In genomic region chr16:88637797-88638196, GRCh38 we compare ENCODE assay signal across 23 cellular contexts. TPM values are rescaled to one million over a fixed set of nuclear protein-coding genes. Genes with fewer than 3 reads are reported as not detected.
A peak's percentile ranks its signal among the peaks of the same experiment; 100 is the strongest.
DNase-seq lines count a peak whose midpoint lies in the region; ATAC-seq, FAIRE-seq and TF ChIP-seq lines count a peak whose summit lies in the region.
"Had no signal": no experiment of that assay in that cellular context is flagged by ENCODE, and none has a peak within 500 bp of the region (broad histone marks: within the 10 kb centered on the region; RNA-seq: fewer than 3 reads in every experiment).

No MANE protein-coding gene starts in this region.

- DNase-seq in activated T-cell treated with anti-CD3 and anti-CD28 coated beads, Interleukin-2, amount 50 U/mL, for 24 hours = no peak
- DNase-seq in activated T-cell treated with anti-CD3 and anti-CD28 coated beads for 4 hours (no peak), Calu3 (no peak), activated B cell treated with CpG ODN at 0.5 μM for 24 hours (no peak), small intestine (no peak), psoas muscle (no peak)
- DNase-seq in natural killer cell treated with Interleukin-12 subunit alpha and Interleukin-12 subunit beta and Interleukin-15 and Interleukin-18, amount 100 ng/mL, for 72 hours (ENCODE audit: low spot score) = no peak
- DNase-seq: BE2C, dorsolateral prefrontal cortex, HFFc6, kidney glomerular epithelial cell, MG63, NCI-H1436 treated with DMSO at 0.1 percent for 48 hours, nucleus accumbens had no signal

- CTCF ChIA-PET in Calu3 (lab: Charles Lee) (no interaction called here), activated B cell treated with CpG ODN at 0.5 μM for 24 hours (lab: Charles Lee) (interaction anchor here (1.0 kb wide), 1 partner anchor 100 kb away, joined by 3 read pairs; no protein-coding TSS in a partner anchor)

- 67 to 75% (median 73%) methylated on average over 10 of the region's 10 CpGs for WGBS in small intestine, 3 donors
- 73 to 78% (median 74%) methylated on average over 10 of the region's 10 CpGs for WGBS in psoas muscle, 3 donors

- H3K4me3 ChIP-seq in small intestine (ENCODE audit: low read depth in 1 of 2, low read length in 2 of 2) (no peak overlapping the region), psoas muscle (no peak overlapping the region)
- H3K4me3 ChIP-seq: A549, dorsolateral prefrontal cortex, MG63, skin epidermis, thoracic aorta, vagina had no signal

- no peaks in the 10 kb centered on the region for H3K9me3 ChIP-seq in small intestine (ENCODE audit: control insufficient read depth, low read depth)
- H3K9me3 ChIP-seq in psoas muscle = no peaks in the 10 kb centered on the region
- H3K9me3 ChIP-seq: A549, BE2C, MG63, thoracic aorta, vagina had no signal

- no peak overlapping the region for H3K4me3 Mint-ChIP-seq in activated T-cell treated with anti-CD3 and anti-CD28 coated beads, Interleukin-2, amount 50 U/mL, for 24 hours
- H3K4me3 Mint-ChIP-seq in Calu3 (ENCODE audit: low read depth, unreplicated experiment) (peak overlapping the region; percentile 19), activated B cell treated with CpG ODN at 0.5 μM for 24 hours (peak overlapping the region; percentile 28)
- H3K4me3 Mint-ChIP-seq in natural killer cell treated with Interleukin-12 subunit alpha and Interleukin-12 subunit beta and Interleukin-15 and Interleukin-18, amount 100 ng/mL, for 72 hours = peak overlapping the region; percentile 55
- H3K4me3 Mint-ChIP-seq: activated naive CD8-positive, alpha-beta T cell treated with anti-CD3 and anti-CD28 coated beads for 36 hours; HFFc6 had no signal

- no peak for FAIRE-seq in small intestine (lab: Jason Lieb, UNC)
- FAIRE-seq: A549 had no signal

- no peak for TF ChIP-seq CTCF in Calu3 (IDR thresholded peaks at IDR 0.05; ENCODE audit: unreplicated experiment)
- TF ChIP-seq CTCF in activated B cell treated with CpG ODN at 0.5 μM for 24 hours (IDR thresholded peaks at IDR 0.05) = no peak
- no peak for TF ChIP-seq CTCF in psoas muscle (IDR thresholded peaks at IDR 0.05)

- peaks cover 34% of the 10 kb centered on the region for H3K27me3 Mint-ChIP-seq in activated T-cell treated with anti-CD3 and anti-CD28 coated beads, Interleukin-2, amount 50 U/mL, for 24 hours
- H3K27me3 Mint-ChIP-seq in Calu3 (ENCODE audit: unreplicated experiment) (peaks cover 42% of the 10 kb centered on the region), activated B cell treated with CpG ODN at 0.5 μM for 24 hours (no peaks in the 10 kb centered on the region)
- H3K27me3 Mint-ChIP-seq in natural killer cell treated with Interleukin-12 subunit alpha and Interleukin-12 subunit beta and Interleukin-15 and Interleukin-18, amount 100 ng/mL, for 72 hours = peaks cover 0 to 6% of the 10 kb centered on the region in 2 donors

- H3K4me1 ChIP-seq in small intestine (ENCODE audit: control insufficient read depth in 2 of 2, insufficient read depth in 1 of 2, low read depth in 1 of 2, low read length in 1 of 2) = peaks cover 0 to 4% of the 10 kb centered on the region in 2 donors
- H3K4me1 ChIP-seq in psoas muscle = no peaks in the 10 kb centered on the region
- H3K4me1 ChIP-seq: A549, BE2C had no signal

- POLR2A ChIA-PET in activated B cell treated with CpG ODN at 0.5 μM for 24 hours (lab: Charles Lee) = interaction anchor here (1.4 to 5.7 kb wide), 3 partner anchors 12 to 64 kb away, joined by 5 to 102 read pairs (median 7); partner anchors contain the start of gene CYBA

- peak overlapping the region; percentile 8 for H3K27ac Mint-ChIP-seq in activated T-cell treated with anti-CD3 and anti-CD28 coated beads, Interleukin-2, amount 50 U/mL, for 24 hours
- H3K27ac Mint-ChIP-seq in Calu3 (ENCODE audit: unreplicated experiment) = no peak overlapping the region
- peak overlapping the region; percentile 18 for H3K27ac Mint-ChIP-seq in activated B cell treated with CpG ODN at 0.5 μM for 24 hours
- peak overlapping the region; percentile 73 to 78 for H3K27ac Mint-ChIP-seq in natural killer cell treated with Interleukin-12 subunit alpha and Interleukin-12 subunit beta and Interleukin-15 and Interleukin-18, amount 100 ng/mL, for 72 hours
- H3K27ac Mint-ChIP-seq: activated naive CD8-positive, alpha-beta T cell treated with anti-CD3 and anti-CD28 coated beads for 36 hours; HFFc6 had no signal

- H3K9me3 Mint-ChIP-seq in activated T-cell treated with anti-CD3 and anti-CD28 coated beads, Interleukin-2, amount 50 U/mL, for 24 hours = no peaks in the 10 kb centered on the region
- H3K9me3 Mint-ChIP-seq in Calu3 (ENCODE audit: low read depth, unreplicated experiment) = no peaks in the 10 kb centered on the region
- H3K9me3 Mint-ChIP-seq in activated B cell treated with CpG ODN at 0.5 μM for 24 hours = no peaks in the 10 kb centered on the region
- H3K9me3 Mint-ChIP-seq in natural killer cell treated with Interleukin-12 subunit alpha and Interleukin-12 subunit beta and Interleukin-15 and Interleukin-18, amount 100 ng/mL, for 72 hours = no peaks in the 10 kb centered on the region
- H3K9me3 Mint-ChIP-seq: HFFc6 had no signal

- no TSS peak for BruUV-seq in Calu3 (replicated peaks; lab: Mats Ljungman, UMichigan)

- peaks cover 53% of the 10 kb centered on the region for H3K4me1 Mint-ChIP-seq in activated T-cell treated with anti-CD3 and anti-CD28 coated beads, Interleukin-2, amount 50 U/mL, for 24 hours (ENCODE audit: low read depth)
- H3K4me1 Mint-ChIP-seq in Calu3 (ENCODE audit: low read depth, unreplicated experiment) = peaks cover 21% of the 10 kb centered on the region
- H3K4me1 Mint-ChIP-seq in activated B cell treated with CpG ODN at 0.5 μM for 24 hours = peaks cover 78% of the 10 kb centered on the region
- H3K4me1 Mint-ChIP-seq in natural killer cell treated with Interleukin-12 subunit alpha and Interleukin-12 subunit beta and Interleukin-15 and Interleukin-18, amount 100 ng/mL, for 72 hours (ENCODE audit: low read depth in 2 of 2) = peaks cover 39 to 43% of the 10 kb centered on the region in 2 donors

- H3K36me3 ChIP-seq in small intestine (ENCODE audit: control insufficient read depth in 2 of 2, insufficient read depth in 2 of 2, low read length in 2 of 2) (no peaks in the 10 kb centered on the region), psoas muscle (ENCODE audit: insufficient read depth in 1 of 2, low read depth in 1 of 2) (peaks cover 0 to 7% of the 10 kb centered on the region in 2 donors)
- H3K36me3 ChIP-seq: MG63, thoracic aorta, vagina had no signal

- H3K27me3 ChIP-seq in small intestine (ENCODE audit: control insufficient read depth in 2 of 2, insufficient read depth in 2 of 2, low read length in 2 of 2) = peaks cover 0 to 13% of the 10 kb centered on the region in 2 donors
- peaks cover 0 to 34% (median 16%) of the 10 kb centered on the region in 3 donors for H3K27me3 ChIP-seq in psoas muscle (ENCODE audit: insufficient read depth in 3 of 3, low read length in 2 of 3)
- H3K27me3 ChIP-seq: MG63 had no signal

- ATAC-seq in activated B cell treated with CpG ODN at 0.5 μM for 24 hours (ENCODE audit: low read depth) = no peak
- no peak for ATAC-seq in natural killer cell treated with Interleukin-12 subunit alpha and Interleukin-12 subunit beta and Interleukin-15 and Interleukin-18, amount 100 ng/mL, for 72 hours
- no peak for ATAC-seq in GM21526 (IDR thresholded peaks at IDR 0.05; ENCODE audit: low FRiP score, unreplicated experiment)
- no peak for ATAC-seq in psoas muscle

- peaks cover 17% of the 10 kb centered on the region for H3K36me3 Mint-ChIP-seq in activated T-cell treated with anti-CD3 and anti-CD28 coated beads, Interleukin-2, amount 50 U/mL, for 24 hours (ENCODE audit: low read depth)
- H3K36me3 Mint-ChIP-seq in Calu3 (ENCODE audit: insufficient read depth, unreplicated experiment) (peaks cover 77% of the 10 kb centered on the region), activated B cell treated with CpG ODN at 0.5 μM for 24 hours (ENCODE audit: low read depth) (peaks cover 8% of the 10 kb centered on the region)
- H3K36me3 Mint-ChIP-seq in natural killer cell treated with Interleukin-12 subunit alpha and Interleukin-12 subunit beta and Interleukin-15 and Interleukin-18, amount 100 ng/mL, for 72 hours = no peaks in the 10 kb centered on the region

- H3K27ac ChIP-seq in small intestine (ENCODE audit: low read depth in 1 of 2, low read length in 1 of 2) (no peak overlapping the region), psoas muscle (no peak overlapping the region)
- H3K27ac ChIP-seq: A549, dorsolateral prefrontal cortex, skin epidermis, thoracic aorta, vagina had no signal

- intact Hi-C loops in Calu3 (cut with micrococcal nuclease; ENCODE audit: unreplicated experiment) = no loop called here
- intact Hi-C loops in activated B cell treated with CpG ODN at 0.5 μM for 24 hours (cut with micrococcal nuclease) = loop anchor here (10.0 kb wide), 3 partner anchors 147 to 1253 kb away; partner anchors contain the start of genes FBXO31, PIEZO1 and ZNF778
- intact Hi-C loops in psoas muscle (cut with DNase I) = no loop called here

RNA-seq across cellular contexts. Expression of gene IL17C, which starts 0.6 kb away (rescaled TPM):
- total RNA-seq in Calu3 (2022) = not detected in 2 replicates
- total RNA-seq in activated B cell treated with CpG ODN at 0.5 μM for 24 hours = 0.34 and 0.69 TPM in 2 replicates
- total RNA-seq in natural killer cell treated with Interleukin-12 subunit alpha and Interleukin-12 subunit beta and Interleukin-15 and Interleukin-18, amount 100 ng/mL, for 72 hours = 1 to 10 TPM in 1 of 2 donors, under 1 TPM in 1; 0.64 to 1.0 TPM
- under 1 TPM in 1 of 3 donors, not detected in 2; 0.19 TPM for polyA plus RNA-seq in small intestine
- total RNA-seq in psoas muscle = not detected
- not detected for polyA plus RNA-seq in psoas muscle
- total RNA-seq: activated naive CD8-positive, alpha-beta T cell treated with anti-CD3 and anti-CD28 coated beads for 36 hours; HFFc6; IMR-90; lung microvascular endothelial cell; NCI-H460; vagina had no signal
- polyA plus RNA-seq: A549 had no signal

RNA-seq across cellular contexts. Expression of gene CYBA, which starts 13.1 kb away (rescaled TPM):
- total RNA-seq in Calu3 (2022) (867 and 881 TPM in 2 replicates), activated B cell treated with CpG ODN at 0.5 μM for 24 hours (432 and 456 TPM in 2 replicates), psoas muscle (10 to 100 TPM; 17.1 to 20.2 (median 19.2) TPM)
- 100 to 1,000 TPM; 268 to 386 TPM for total RNA-seq in natural killer cell treated with Interleukin-12 subunit alpha and Interleukin-12 subunit beta and Interleukin-15 and Interleukin-18, amount 100 ng/mL, for 72 hours
- polyA plus RNA-seq in small intestine (100 to 1,000 TPM in 2 of 3 donors, 10 to 100 TPM in 1; 61.1 to 320 (median 140) TPM), psoas muscle (10 to 100 TPM in 2 of 3 donors, 1 to 10 TPM in 1; 9.1 to 28.0 (median 24.0) TPM)

RNA-seq across cellular contexts. Expression of gene MVD, which starts 25.1 kb away (rescaled TPM):
- total RNA-seq in Calu3 (2022) (139 and 152 TPM in 2 replicates), activated B cell treated with CpG ODN at 0.5 μM for 24 hours (115 and 140 TPM in 2 replicates), psoas muscle (10 to 100 TPM; 11.7 to 26.8 (median 16.1) TPM)
- 100 to 1,000 TPM in 1 of 2 donors, 10 to 100 TPM in 1; 77.2 to 124 TPM for total RNA-seq in natural killer cell treated with Interleukin-12 subunit alpha and Interleukin-12 subunit beta and Interleukin-15 and Interleukin-18, amount 100 ng/mL, for 72 hours
- polyA plus RNA-seq in small intestine (100 to 1,000 TPM in 1 of 3 donors, 10 to 100 TPM in 2; 28.4 to 115 (median 40.3) TPM), psoas muscle (10 to 100 TPM; 13.7 to 19.2 (median 15.9) TPM)

RNA-seq across cellular contexts. Expression of gene SNAI3, which starts 48.5 kb away (rescaled TPM):
- total RNA-seq in Calu3 (2022) (0.34 and 0.54 TPM in 2 replicates), activated B cell treated with CpG ODN at 0.5 μM for 24 hours (1.5 and 2.7 TPM in 2 replicates), psoas muscle (1 to 10 TPM; 1.5 to 8.5 (median 4.0) TPM)
- total RNA-seq in natural killer cell treated with Interleukin-12 subunit alpha and Interleukin-12 subunit beta and Interleukin-15 and Interleukin-18, amount 100 ng/mL, for 72 hours = 1 to 10 TPM in 1 of 2 donors, under 1 TPM in 1; 0.42 to 1.2 TPM
- polyA plus RNA-seq in small intestine (1 to 10 TPM in 1 of 3 donors, under 1 TPM in 2; 0.45 to 3.2 (median 0.72) TPM), psoas muscle (1 to 10 TPM; 1.2 to 5.3 (median 3.0) TPM)
- total RNA-seq: HFFc6, IMR-90, NCI-H460, vagina had no signal
- polyA plus RNA-seq: A549 had no signal

Comparison
In these comparisons a context has a peak if more than half of its experiments do, and no peak if none do; other contexts are left out.
1. RNA of gene CYBA, which starts 13.1 kb away (total RNA-seq): 867 to 881 TPM in Calu3, 432 to 456 TPM in activated B cell treated with CpG ODN at 0.5 μM for 24 hours and 268 to 386 TPM in natural killer cell treated with Interleukin-12 subunit alpha and Interleukin-12 subunit beta and Interleukin-15 and Interleukin-18, amount 100 ng/mL, for 72 hours; 17.1 to 20.2 TPM in psoas muscle; every median in the first group is over 10 times any median in the second.